ENCODE assay signal across 8 cellular contexts in the genomic region with DNA sequence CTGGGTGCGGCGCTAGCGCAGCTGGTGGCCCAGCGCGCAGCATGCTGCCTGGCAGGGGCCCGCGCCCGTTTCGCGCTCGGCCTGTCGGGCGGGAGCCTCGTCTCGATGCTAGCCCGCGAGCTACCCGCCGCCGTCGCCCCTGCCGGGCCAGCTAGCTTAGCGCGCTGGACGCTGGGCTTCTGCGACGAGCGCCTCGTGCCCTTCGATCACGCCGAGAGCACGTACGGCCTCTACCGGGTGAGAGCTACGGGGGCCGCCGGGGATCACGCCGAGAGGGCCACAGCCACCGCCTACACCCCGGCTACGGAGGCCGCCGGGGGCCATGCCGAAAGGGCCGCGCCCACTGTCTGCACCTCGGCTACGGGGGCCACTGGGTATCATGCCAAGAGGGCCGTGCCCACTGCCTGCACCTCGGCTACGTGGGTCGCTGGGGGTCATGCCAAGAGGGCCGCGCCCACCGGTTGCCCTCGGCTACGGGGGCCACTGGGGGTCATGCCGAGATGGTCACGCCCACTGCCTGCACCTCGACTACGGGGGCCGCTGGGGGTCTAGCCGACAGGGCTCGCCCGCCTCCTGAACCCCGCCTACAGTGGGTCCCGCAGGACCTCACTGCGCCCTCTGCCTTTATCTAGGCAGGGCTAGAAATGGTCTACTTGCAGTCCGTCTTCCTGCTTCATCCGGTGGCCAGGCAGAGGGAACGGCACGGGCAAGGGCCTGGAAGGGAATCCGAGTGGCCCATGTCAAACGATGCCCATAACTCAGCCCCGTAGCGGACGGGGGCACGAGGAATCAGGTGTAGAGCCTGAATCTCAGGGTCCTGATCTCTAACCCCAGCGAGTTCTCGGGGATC. TPM values are rescaled to one million over a fixed set of nuclear protein-coding genes. Genes with fewer than 3 reads are reported as not detected.
DNase-seq lines count a peak whose midpoint lies in the region; ATAC-seq, FAIRE-seq and TF ChIP-seq lines count a peak whose summit lies in the region.

No MANE protein-coding gene starts in this region.

- DNase-seq in NCI-H1436 (lab: John Stamatoyannopoulos, UW), result peak; percentile 60
- DNase-seq in NCI-H1436 treated with DMSO at 0.1 percent for 48 hours (lab: John Stamatoyannopoulos, UW), result no peak
- peak; percentile 37 to 95 (median 94) for DNase-seq in NCI-H1417 (lab: John Stamatoyannopoulos, UW)
- peak; percentile 95 for DNase-seq in UCSD-AML1 (lab: John Stamatoyannopoulos, UW; ENCODE audit: unreplicated experiment)
- DNase-seq in brain microvascular endothelial cell, result peak; percentile 59
- peak; percentile 85 for DNase-seq in iPS-NIHi11 (ENCODE audit: low spot score)
- DNase-seq in small intestine, result peak; percentile 84

- H3K9me3 ChIP-seq in small intestine (ENCODE audit: control insufficient read depth, low read depth), result no peaks in the 10 kb centered on the region

- TF ChIP-seq CTCF in brain microvascular endothelial cell (IDR thresholded peaks at IDR 0.05; ENCODE audit: low read depth, low read length, missing control alignments), result peak; percentile 36

- H3K4me3 ChIP-seq in brain microvascular endothelial cell (ENCODE audit: low read depth, low read length) (peak overlapping the region; percentile 88), small intestine (ENCODE audit: low read depth in 1 of 2, low read length in 2 of 2) (peak overlapping the region; percentile 80 to 89)

- H3K36me3 ChIP-seq in brain microvascular endothelial cell (replicated peaks), result peaks cover 6% of the 10 kb centered on the region
- peaks cover 0 to 2% of the 10 kb centered on the region in 2 donors for H3K36me3 ChIP-seq in small intestine (ENCODE audit: control insufficient read depth in 2 of 2, insufficient read depth in 2 of 2, low read length in 2 of 2)

- whole genome bisulfite sequencing in small intestine, 3 donors, result 0 to 1% (median 0%) methylated on average over 69 to 82 of the region's 82 CpGs

- peak overlapping the region; percentile 93 for H3K27ac ChIP-seq in brain microvascular endothelial cell
- H3K27ac ChIP-seq in small intestine (ENCODE audit: low read depth in 1 of 2, low read length in 1 of 2), result peak overlapping the region; percentile 100

- FAIRE-seq in small intestine (lab: Jason Lieb, UNC), result no peak

- peaks cover 0 to 10% of the 10 kb centered on the region in 2 donors for H3K4me1 ChIP-seq in small intestine (ENCODE audit: control insufficient read depth in 2 of 2, insufficient read depth in 1 of 2, low read depth in 1 of 2, low read length in 1 of 2)

- H3K27me3 ChIP-seq in brain microvascular endothelial cell (replicated peaks) (no peaks in the 10 kb centered on the region), small intestine (ENCODE audit: control insufficient read depth in 2 of 2, insufficient read depth in 2 of 2, low read length in 2 of 2) (no peaks in the 10 kb centered on the region)

- ATAC-seq in HG02763 (IDR thresholded peaks at IDR 0.05; ENCODE audit: unreplicated experiment), result peak; percentile 56

- in situ Hi-C loops in brain microvascular endothelial cell (cut with HindIII; ENCODE audit: low pct_ligation_motif_present, low sequenced_read_pairs), result no loop called here

RNA-seq across cellular contexts. Expression of gene PGLS, which starts 0.5 kb away (rescaled TPM):
- polyA plus RNA-seq in small intestine, result 100 to 1,000 TPM in 2 of 3 donors, 10 to 100 TPM in 1; 99.0 to 116 (median 111) TPM

RNA-seq across cellular contexts. Expression of gene SLC27A1, which starts 41.6 kb away (rescaled TPM):
- polyA plus RNA-seq in small intestine, result 1 to 10 TPM in 2 of 3 donors, under 1 TPM in 1; 0.22 to 5.5 (median 1.1) TPM

RNA-seq across cellular contexts. Expression of gene COLGALT1, which starts 43.5 kb away (rescaled TPM):
- 10 to 100 TPM; 21.0 to 39.5 (median 23.8) TPM for polyA plus RNA-seq in small intestine

RNA-seq across cellular contexts. Expression of gene NXNL1, which starts 51.2 kb away (rescaled TPM):
- not detected for polyA plus RNA-seq in small intestine
